ENCODE assay signal across 31 cellular contexts in the genomic region with DNA sequence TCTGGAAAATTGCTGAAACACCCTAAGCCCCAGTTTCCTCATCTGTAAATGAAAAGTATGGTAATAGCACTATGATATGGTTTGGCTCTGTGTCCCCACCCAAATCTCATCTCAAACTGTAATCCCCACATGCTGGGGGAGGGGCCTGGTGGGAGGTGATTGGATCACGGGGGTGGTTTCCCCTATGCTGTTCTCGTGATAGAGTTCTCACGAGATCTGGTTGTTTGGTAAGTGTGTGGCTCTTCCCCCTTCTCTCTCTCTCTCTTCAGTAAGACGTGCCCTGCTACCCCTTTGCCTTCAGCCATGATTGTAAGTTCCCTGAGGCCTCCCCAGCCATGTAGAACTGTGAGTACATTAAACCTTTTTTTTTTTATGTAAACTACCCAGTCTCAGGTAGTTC.
"Had no signal": no experiment of that assay in that cellular context is flagged by ENCODE, and none has a peak within 500 bp of the region (broad histone marks: within the 10 kb centered on the region; RNA-seq: fewer than 3 reads in every experiment).

No MANE protein-coding gene starts in this region.

- H3K9me3 Mint-ChIP-seq: neural crest cell had no signal

- H3K27me3 Mint-ChIP-seq: naive thymus-derived CD4-positive, alpha-beta T cell; progenitor cell of endocrine pancreas; stimulated activated naive B cell treated with anti-CD40 and anti-IgM and Interleukin-4, amounts not matched to agents 10 μg/mL and 1 μg/mL and 100 μg/mL, for 72 hours; stimulated activated naive CD8-positive, alpha-beta T cell treated with anti-CD3 and anti-CD28 coated beads, Interleukin-15, Interleukin-2, amounts not matched to agents 100 ng/mL and 50 ng/mL, for 24 hours had no signal

- H3K27me3 ChIP-seq: neutrophil, ovary, right lobe of liver, sigmoid colon, stomach, thyroid gland, tibial nerve, upper lobe of left lung, vagina had no signal

- DNase-seq: naive thymus-derived CD4-positive, alpha-beta T cell; natural killer cell; nucleus accumbens; ovary; posterior cingulate gyrus; psoas muscle; right cardiac atrium; right lobe of liver; sigmoid colon; small intestine; stimulated activated CD4-positive, alpha-beta T cell treated with anti-CD3 and anti-CD28 coated beads, Interleukin-15, amount 100 ng/mL, for 24 hours; stimulated activated CD4-positive, alpha-beta T cell treated with anti-CD3 and anti-CD28 coated beads, Interleukin-2, amount 100 ng/mL, for 24 hours; stimulated activated CD4-positive, alpha-beta T cell treated with anti-CD3 and anti-CD28 coated beads, Interleukin-2, amount 100 ng/mL, for 48 hours; stimulated activated CD4-positive, alpha-beta T cell treated with anti-CD3 and anti-CD28 coated beads, Interleukin-4, amount 100 ng/mL, for 24 hours; stimulated activated naive B cell treated with anti-CD40 and anti-IgM and Interleukin-4, amounts not matched to agents 10 μg/mL and 1 μg/mL and 100 μg/mL, for 72 hours; stimulated activated naive CD4-positive, alpha-beta T cell treated with Interleukin-2 at 50 U/mL for 16 hours; stomach; thyroid gland; trophoblast cell; upper lobe of left lung had no signal

- ATAC-seq: naive thymus-derived CD4-positive, alpha-beta T cell; natural killer cell; psoas muscle; right cardiac atrium; right lobe of liver; stimulated activated effector memory CD8-positive, alpha-beta T cell treated with anti-CD3 and anti-CD28 coated beads, Interleukin-12 subunit alpha, Interleukin-12 subunit beta, amount 100 ng/mL, for 72 hours; stimulated activated naive B cell treated with anti-CD40 and anti-IgM and Interleukin-4, amounts not matched to agents 10 μg/mL and 1 μg/mL and 100 μg/mL, for 72 hours had no signal

- H3K36me3 Mint-ChIP-seq: naive thymus-derived CD4-positive, alpha-beta T cell; natural killer cell; stimulated activated effector memory CD8-positive, alpha-beta T cell treated with anti-CD3 and anti-CD28 coated beads, Interleukin-12 subunit alpha, Interleukin-12 subunit beta, amount 100 ng/mL, for 72 hours; stimulated activated naive B cell treated with anti-CD40 and anti-IgM and Interleukin-4, amounts not matched to agents 10 μg/mL and 1 μg/mL and 100 μg/mL, for 72 hours had no signal

- H3K27ac Mint-ChIP-seq: natural killer cell; nephron; progenitor cell of endocrine pancreas; stimulated activated effector memory CD8-positive, alpha-beta T cell treated with anti-CD3 and anti-CD28 coated beads, Interleukin-12 subunit alpha, Interleukin-12 subunit beta, amount 100 ng/mL, for 72 hours; stimulated activated naive B cell treated with anti-CD40 and anti-IgM and Interleukin-4, amounts not matched to agents 10 μg/mL and 1 μg/mL and 100 μg/mL, for 72 hours; stimulated activated naive CD8-positive, alpha-beta T cell treated with anti-CD3 and anti-CD28 coated beads, Interleukin-15, Interleukin-2, amounts not matched to agents 100 ng/mL and 50 ng/mL, for 24 hours had no signal

- H3K79me2 ChIP-seq: parathyroid adenoma had no signal

- H3K9ac ChIP-seq: parathyroid adenoma had no signal

- FAIRE-seq: small intestine, urothelium cell line had no signal

- H2AFZ ChIP-seq: parathyroid adenoma had no signal

- H3K9me3 ChIP-seq: neutrophil, ovary, right lobe of liver, sigmoid colon, thoracic aorta, thyroid gland, upper lobe of left lung, vagina had no signal

- H3K4me1 Mint-ChIP-seq: naive thymus-derived CD4-positive, alpha-beta T cell; natural killer cell; nephron; neural crest cell; stimulated activated effector memory CD8-positive, alpha-beta T cell treated with anti-CD3 and anti-CD28 coated beads, Interleukin-12 subunit alpha, Interleukin-12 subunit beta, amount 100 ng/mL, for 72 hours; stimulated activated naive B cell treated with anti-CD40 and anti-IgM and Interleukin-4, amounts not matched to agents 10 μg/mL and 1 μg/mL and 100 μg/mL, for 72 hours had no signal

- H3K36me3 ChIP-seq: neutrophil, ovary, right lobe of liver, sigmoid colon, stomach, thoracic aorta, thyroid gland, tibial nerve, upper lobe of left lung, vagina had no signal

- H3K27ac ChIP-seq: neutrophil, ovary, parathyroid adenoma, psoas muscle, right lobe of liver, sigmoid colon, stomach, thoracic aorta, thyroid gland, tibial nerve, upper lobe of left lung, vagina had no signal

- H3K4me3 ChIP-seq: ovary, psoas muscle, right lobe of liver, sigmoid colon, stomach, thoracic aorta, thyroid gland, tibial nerve, upper lobe of left lung, vagina had no signal

- H3K4me3 Mint-ChIP-seq: naive thymus-derived CD4-positive, alpha-beta T cell; natural killer cell; nephron; neural crest cell; stimulated activated effector memory CD8-positive, alpha-beta T cell treated with anti-CD3 and anti-CD28 coated beads, Interleukin-12 subunit alpha, Interleukin-12 subunit beta, amount 100 ng/mL, for 72 hours; stimulated activated naive B cell treated with anti-CD40 and anti-IgM and Interleukin-4, amounts not matched to agents 10 μg/mL and 1 μg/mL and 100 μg/mL, for 72 hours; stimulated activated naive CD8-positive, alpha-beta T cell treated with anti-CD3 and anti-CD28 coated beads, Interleukin-15, Interleukin-2, amounts not matched to agents 100 ng/mL and 50 ng/mL, for 24 hours had no signal

- H3K4me1 ChIP-seq: parathyroid adenoma, psoas muscle, right lobe of liver, sigmoid colon, stomach, tibial nerve, upper lobe of left lung, vagina had no signal
